Comparison of ENCODE assay signal across 9 cellular contexts in the genomic region with DNA sequence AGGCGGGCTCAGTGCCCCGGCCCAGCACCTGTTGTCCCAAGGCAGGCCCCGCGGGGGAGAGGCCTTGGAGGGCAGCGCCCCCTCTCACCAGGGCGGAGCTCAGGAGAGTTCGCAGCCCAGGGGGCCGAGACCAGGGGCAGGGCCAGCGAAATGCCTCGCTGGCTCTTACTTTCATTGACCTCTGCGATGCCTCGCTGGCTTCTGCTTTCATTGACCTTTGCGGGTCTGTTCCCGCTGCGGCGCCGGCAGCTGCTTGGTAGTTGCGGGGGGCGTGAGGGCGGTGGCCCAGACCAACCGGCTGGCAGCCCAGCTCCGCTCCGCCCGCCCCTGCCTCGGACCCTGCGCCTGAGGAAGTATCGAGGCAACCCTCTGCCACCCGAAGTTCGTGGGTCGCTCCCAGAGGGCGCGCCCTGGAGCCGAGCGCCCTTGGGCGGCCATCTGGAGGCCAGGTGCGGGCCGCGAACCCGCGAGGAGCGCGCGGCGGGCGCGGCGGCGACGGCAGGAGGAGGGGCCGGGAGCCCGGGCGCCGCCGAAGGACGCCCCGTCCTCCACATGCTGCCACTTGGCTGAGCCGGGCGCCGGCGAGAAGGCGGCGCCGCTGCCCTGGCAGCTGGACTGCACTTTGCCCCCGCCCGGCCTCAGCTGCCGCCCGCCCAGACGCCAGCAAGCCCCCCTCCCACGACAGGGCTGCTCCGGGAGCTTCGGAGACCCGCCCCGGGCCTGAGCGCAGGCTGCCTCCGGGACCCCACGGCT.
DNase-seq lines count a peak whose midpoint lies in the region; ATAC-seq and TF ChIP-seq lines count a peak whose summit lies in the region.
"Had no signal": no experiment of that assay in that cellular context is flagged by ENCODE, and none has a peak within 500 bp of the region (broad histone marks: within the 10 kb centered on the region; RNA-seq: fewer than 3 reads in every experiment).

No MANE protein-coding gene starts in this region.

- DNase-seq in ELF-1 (ENCODE audit: low read depth, low spot score) (peak; percentile 81), RWPE2 (ENCODE audit: low spot score) (no peak), colonic mucosa (peak; percentile 76), left lobe of liver (ENCODE audit: low spot score) (peak; percentile 76), amniotic stem cell (lab: John Stamatoyannopoulos, UW) (no peak)
- peak; percentile 0 for DNase-seq in stimulated activated CD8-positive, alpha-beta memory T cell treated with anti-CD3 and anti-CD28 coated beads, Interleukin-4, amount 100 ng/mL, for 24 hours (ENCODE audit: low read depth)

- H3K4me3 ChIP-seq in RWPE2 (ENCODE audit: severe bottlenecking) = peak overlapping the region; percentile 48
- peak overlapping the region; percentile 54 for H3K4me3 ChIP-seq in colonic mucosa

- H3K27ac ChIP-seq in RWPE2 (ENCODE audit: poor library complexity, severe bottlenecking) = no peak overlapping the region
- H3K27ac ChIP-seq in colonic mucosa = peak overlapping the region; percentile 86
- H3K27ac ChIP-seq: epithelial cell of prostate had no signal

- H3K9ac ChIP-seq in colonic mucosa (ENCODE audit: low read depth in 2 of 2, low read length in 2 of 2) = peak overlapping the region; percentile 45 to 78

- H3K27me3 ChIP-seq in RWPE2 (ENCODE audit: insufficient read depth, poor library complexity, severe bottlenecking) = no peaks in the 10 kb centered on the region
- no peaks in the 10 kb centered on the region for H3K27me3 ChIP-seq in colonic mucosa

- TF ChIP-seq CTCF in RWPE2 (IDR thresholded peaks at IDR 0.05; ENCODE audit: poor library complexity, severe bottlenecking) = peak; percentile 31
- TF ChIP-seq CTCF in colonic mucosa (IDR thresholded peaks at IDR 0.05) = peak; percentile 53

- peak; percentile 71 for ATAC-seq in GM19372 (IDR thresholded peaks at IDR 0.05; ENCODE audit: low read depth, unreplicated experiment)
- peak; percentile 73 for ATAC-seq in HG03378 (IDR thresholded peaks at IDR 0.05; ENCODE audit: unreplicated experiment)
- ATAC-seq in RWPE2 (ENCODE audit: low read depth) = peak; percentile 61
- ATAC-seq in left lobe of liver = peak; percentile 88

- intact Hi-C loops in colonic mucosa (cut with DNase I) = no loop called here

- H3K36me3 ChIP-seq in RWPE2 (ENCODE audit: low read depth) (no peaks in the 10 kb centered on the region), colonic mucosa (no peaks in the 10 kb centered on the region)

- H3K9me3 ChIP-seq in RWPE2 (ENCODE audit: severe bottlenecking) (no peaks in the 10 kb centered on the region), colonic mucosa (no peaks in the 10 kb centered on the region)

- H3K4me1 ChIP-seq in RWPE2 (ENCODE audit: insufficient read depth, poor library complexity, severe bottlenecking) (no peaks in the 10 kb centered on the region), colonic mucosa (no peaks in the 10 kb centered on the region)

Comparison
In these comparisons a context has a peak if more than half of its experiments do, and no peak if none do; other contexts are left out.
1. DNase-seq: peak in ELF-1 (single experiment), colonic mucosa (single experiment), left lobe of liver (single experiment) and stimulated activated CD8-positive, alpha-beta memory T cell treated with anti-CD3 and anti-CD28 coated beads, Interleukin-4, amount 100 ng/mL, for 24 hours (single experiment); none in RWPE2 (single experiment) and amniotic stem cell (single experiment).
2. Peak in every context shown above with its lines, with median percentiles within 50 percentile points of each other: ATAC-seq.